In the genomic region with DNA sequence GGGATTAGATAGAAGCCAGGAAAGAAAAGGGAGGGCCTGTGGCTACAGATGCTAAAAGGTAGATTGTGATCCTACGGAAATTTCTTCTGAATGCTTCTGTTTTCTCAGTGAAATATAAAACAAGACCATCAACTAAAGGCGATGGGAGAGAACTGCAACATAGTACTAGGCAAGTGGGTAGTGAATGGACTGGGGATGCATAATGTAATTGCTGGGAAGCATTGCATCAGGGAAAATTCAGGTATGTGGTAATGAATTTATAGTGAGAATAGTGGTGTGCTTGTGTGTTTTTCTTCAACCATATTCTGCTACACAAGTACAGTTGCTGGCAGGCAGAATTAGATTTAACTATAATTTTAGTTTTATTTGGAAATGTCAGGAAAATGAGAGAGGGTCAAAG, we compare ENCODE assay signal across 8 cellular contexts.
"Had no signal": no experiment of that assay in that cellular context is flagged by ENCODE, and none has a peak within 500 bp of the region (broad histone marks: within the 10 kb centered on the region; RNA-seq: fewer than 3 reads in every experiment).

No MANE protein-coding gene starts in this region.

- H3K4me3 Mint-ChIP-seq: H9, IgD-negative memory B cell had no signal

- DNase-seq: GM23248, H9, HCEC 1CT, KBM-7 had no signal

- H3K4me3 ChIP-seq: GM23248 had no signal

- H3K36me3 Mint-ChIP-seq: IgD-negative memory B cell had no signal

- H2AFZ ChIP-seq: GM23248 had no signal

- ATAC-seq: HepG2 had no signal

- H3K27ac Mint-ChIP-seq: IgD-negative memory B cell had no signal

- H3K9ac ChIP-seq: GM23248, KMS-11 had no signal

- H3K27ac ChIP-seq: GM23248, HL-60, KMS-11 had no signal

- H3K27me3 Mint-ChIP-seq: IgD-negative memory B cell had no signal

- H3K9me3 Mint-ChIP-seq: H9 had no signal

- H3K4me1 Mint-ChIP-seq: H9, IgD-negative memory B cell had no signal

- H3K4me2 ChIP-seq: KMS-11 had no signal
